Comparison of ENCODE assay signal across 27 cellular contexts in the genomic region with DNA sequence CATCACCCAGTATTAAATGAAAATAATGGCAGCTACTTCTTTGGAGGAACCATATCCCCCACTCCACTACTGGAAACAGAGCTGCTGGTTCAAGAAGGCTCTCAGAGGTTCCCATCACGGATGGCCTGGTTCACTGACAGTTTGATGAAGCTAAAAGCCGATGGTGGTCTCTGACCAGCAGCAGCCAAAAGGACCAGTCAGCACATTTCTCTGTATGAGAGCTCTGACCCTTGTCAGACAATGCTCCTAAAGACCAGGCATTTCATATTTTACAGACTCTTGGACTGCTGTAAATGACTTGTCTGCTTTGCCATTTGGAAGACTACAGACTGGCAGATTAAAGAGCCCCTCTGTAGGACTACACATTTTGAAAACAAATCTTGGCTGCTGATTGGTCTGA. TPM values are rescaled to one million over a fixed set of nuclear protein-coding genes. Genes with fewer than 3 reads are reported as not detected.
"Had no signal": no experiment of that assay in that cellular context is flagged by ENCODE, and none has a peak within 500 bp of the region (broad histone marks: within the 10 kb centered on the region; RNA-seq: fewer than 3 reads in every experiment).

No MANE protein-coding gene starts in this region.

- H3K4me3 ChIP-seq: stomach, suprapubic skin, testis, thoracic aorta, thyroid gland, tibial artery, tibial nerve, transverse colon, upper lobe of left lung, upper lobe of right lung, uterus, vagina had no signal

- H3K27me3 ChIP-seq: stomach, suprapubic skin, testis, thyroid gland, tibial artery, tibial nerve, transverse colon, upper lobe of left lung, upper lobe of right lung, uterus, vagina had no signal

- H3K27ac ChIP-seq: stomach, suprapubic skin, testis, thoracic aorta, thyroid gland, tibial artery, tibial nerve, transverse colon, upper lobe of left lung, upper lobe of right lung, uterus, vagina had no signal

- H3K9me3 ChIP-seq: stomach, suprapubic skin, testis, thoracic aorta, thyroid gland, tibial artery, tibial nerve, transverse colon, upper lobe of left lung, upper lobe of right lung, uterus, vagina had no signal

- H3K4me1 ChIP-seq: tibial artery, uterus had no signal

- H3K36me3 ChIP-seq: stomach, suprapubic skin, thoracic aorta, thyroid gland, tibial artery, tibial nerve, transverse colon, upper lobe of left lung, upper lobe of right lung, uterus, vagina had no signal

- ATAC-seq: stimulated activated effector memory CD8-positive, alpha-beta T cell treated with anti-CD3 and anti-CD28 coated beads, Interleukin-12 subunit alpha, Interleukin-12 subunit beta, amount 100 ng/mL, for 72 hours; stimulated activated memory B cell treated with anti-CD40 and anti-IgM and Interleukin-4, amounts not matched to agents 10 μg/mL and 1 μg/mL and 100 μg/mL, for 72 hours; stimulated activated naive B cell treated with anti-CD40 and anti-IgM and Interleukin-4, amounts not matched to agents 10 μg/mL and 1 μg/mL and 100 μg/mL, for 72 hours; stimulated activated naive CD8-positive, alpha-beta T cell treated with anti-CD3 and anti-CD28 coated beads, Interleukin-15, amount 100 ng/mL, for 72 hours; stimulated activated naive CD8-positive, alpha-beta T cell treated with anti-CD3 and anti-CD28 coated beads, Interleukin-15, Interleukin-2, amounts not matched to agents 100 U/mL and 50 U/mL, for 24 hours; upper lobe of right lung had no signal

- DNase-seq: stimulated activated CD4-positive, alpha-beta T cell treated with anti-CD3 and anti-CD28 coated beads, Interleukin-2, amount 100 ng/mL, for 48 hours; stimulated activated CD4-positive, alpha-beta T cell treated with anti-CD3 and anti-CD28 coated beads, Interleukin-4, amount 100 ng/mL, for 1 hour; stimulated activated CD4-positive, alpha-beta T cell treated with anti-CD3 and anti-CD28 coated beads, Interleukin-4, amount 100 ng/mL, for 24 hours; stimulated activated CD4-positive, alpha-beta T cell treated with anti-CD3 and anti-CD28 coated beads, Interleukin-4, amount 100 ng/mL, for 4 hours; stimulated activated CD8-positive, alpha-beta memory T cell treated with anti-CD3 and anti-CD28 coated beads, Interleukin-4, amount 100 ng/mL, for 48 hours; stimulated activated naive B cell treated with anti-CD40 and anti-IgM and Interleukin-4, amounts not matched to agents 10 μg/mL and 1 μg/mL and 100 μg/mL, for 72 hours; stimulated activated naive CD4-positive, alpha-beta T cell; stimulated activated naive CD4-positive, alpha-beta T cell treated with Interleukin-2 at 50 U/mL for 16 hours; stimulated activated naive CD8-positive, alpha-beta T cell treated with anti-CD3 and anti-CD28 coated beads, Interleukin-15, amount 100 ng/mL, for 72 hours; stimulated activated naive CD8-positive, alpha-beta T cell treated with anti-CD3 and anti-CD28 coated beads, Interleukin-15, Interleukin-2, amounts not matched to agents 100 U/mL and 50 U/mL, for 24 hours; stomach; substantia nigra; testis; thyroid gland; tibial artery; transverse colon; trophoblast cell; upper lobe of left lung; upper lobe of right lung; uterus had no signal

- FAIRE-seq: urothelium cell line had no signal

RNA-seq across cellular contexts. Expression of a gene that starts 16.8 kb away (rescaled TPM):
- total RNA-seq: vagina had no signal
